ENCODE assay signal across 11 cellular contexts in the genomic region with DNA sequence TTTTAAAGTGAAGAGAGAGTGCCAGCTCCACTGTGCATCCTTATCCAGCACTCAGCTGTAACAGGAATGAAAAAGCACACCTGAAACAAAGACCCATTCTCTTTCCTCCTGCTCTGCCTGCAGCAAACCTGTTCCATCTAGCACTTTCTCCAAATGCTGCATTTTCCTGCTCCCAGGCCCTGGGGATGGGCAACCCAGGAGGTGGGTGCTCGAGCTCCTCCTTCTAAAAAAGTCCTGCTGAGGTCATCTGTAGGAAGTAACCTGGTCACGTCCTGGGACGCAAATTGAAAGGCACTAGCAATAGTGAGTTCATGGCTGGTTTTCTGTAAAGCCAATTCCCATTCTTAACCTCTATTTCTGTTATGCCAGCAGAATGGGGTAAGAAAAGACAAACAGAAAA.
DNase-seq lines count a peak whose midpoint lies in the region; TF ChIP-seq lines count a peak whose summit lies in the region.
"Had no signal": no experiment of that assay in that cellular context is flagged by ENCODE, and none has a peak within 500 bp of the region (broad histone marks: within the 10 kb centered on the region; RNA-seq: fewer than 3 reads in every experiment).

No MANE protein-coding gene starts in this region.

- H2BK12ac ChIP-seq in H9 (ENCODE audit: insufficient read length, low read depth, low read length): no peak overlapping the region

- no peaks in the 10 kb centered on the region for H3K9me3 Mint-ChIP-seq in H9
- H3K9me3 Mint-ChIP-seq in activated naive CD8-positive, alpha-beta T cell (ENCODE audit: low read depth): no peaks in the 10 kb centered on the region

- H2AFZ ChIP-seq in H9 (ENCODE audit: low read length): no peak overlapping the region

- H3K4me2 ChIP-seq in H9 (ENCODE audit: insufficient read depth, insufficient read length, low read length): no peak overlapping the region

- no peaks in the 10 kb centered on the region for H3K23me2 ChIP-seq in H9 (ENCODE audit: insufficient read length, low read depth, low read length, poor library complexity, severe bottlenecking)

- H4K8ac ChIP-seq in H9 (replicated peaks; ENCODE audit: insufficient read length, low read depth, low read length): no peak overlapping the region

- H3K27me3 Mint-ChIP-seq in H9 (ENCODE audit: low read depth): no peaks in the 10 kb centered on the region
- no peaks in the 10 kb centered on the region for H3K27me3 Mint-ChIP-seq in activated naive CD8-positive, alpha-beta T cell

- H3K79me1 ChIP-seq in H9 (ENCODE audit: insufficient read depth, low read depth, low read length, poor library complexity, severe bottlenecking): no peaks in the 10 kb centered on the region

- H3K4ac ChIP-seq in H9 (ENCODE audit: low read depth, low read length): no peak overlapping the region

- no peak overlapping the region for H2BK15ac ChIP-seq in H9 (ENCODE audit: low read depth, low read length)

- WGBS in H9 (ENCODE audit: extremely low coverage, insufficient read length, low lambda C conversion rate): no CpG with 5 or more reads among the region's 3 CpGs

- H3K4me1 Mint-ChIP-seq in H9: peaks cover 18 to 24% of the 10 kb centered on the region in 2 experiments
- peaks cover 88% of the 10 kb centered on the region for H3K4me1 Mint-ChIP-seq in activated naive CD8-positive, alpha-beta T cell (ENCODE audit: low read depth)

- no peak overlapping the region for H4K91ac ChIP-seq in H9 (ENCODE audit: insufficient read length, low read depth, low read length)

- no peak overlapping the region for H2BK5ac ChIP-seq in H9 (ENCODE audit: insufficient read length, low read length)

- H3K9ac ChIP-seq in H9 (ENCODE audit: extremely low read depth, insufficient read length, low read length): no peak overlapping the region

- no peak overlapping the region for H3K18ac ChIP-seq in H9 (ENCODE audit: insufficient read length, low read depth, low read length)

- H3K27ac ChIP-seq in H9 (ENCODE audit: insufficient read length, low read depth, low read length) (no peak overlapping the region), skin epidermis (peak overlapping the region in 16 of 21 experiments; percentile 2 to 71 (median 48))

- H3K79me2 ChIP-seq in H9 (ENCODE audit: insufficient read depth, low read length): no peaks in the 10 kb centered on the region

- H3K4me1 ChIP-seq in H9 (ENCODE audit: insufficient read depth, low read length): peaks cover 3% of the 10 kb centered on the region; the same call in 1 of the 2 replicates

- H3K14ac ChIP-seq in H9 (ENCODE audit: insufficient read depth, low read length): no peak overlapping the region

- H2AK5ac ChIP-seq in H9 (ENCODE audit: insufficient read length, low read length): no peak overlapping the region

- H4K20me1 ChIP-seq in H9 (ENCODE audit: control insufficient read depth, insufficient read depth, insufficient read length): no peaks in the 10 kb centered on the region

- no peaks in the 10 kb centered on the region for H3K36me3 Mint-ChIP-seq in H9 (ENCODE audit: insufficient read depth in 1 of 3, low read depth in 3 of 3)
- H3K36me3 Mint-ChIP-seq in activated naive CD8-positive, alpha-beta T cell: peaks cover 19% of the 10 kb centered on the region

- no peak overlapping the region for H3T11ph ChIP-seq in H9 (ENCODE audit: low read length)

- H3K56ac ChIP-seq in H9 (ENCODE audit: insufficient read length, low read depth, low read length): no peak overlapping the region

- no peak overlapping the region for H4K5ac ChIP-seq in H9 (ENCODE audit: insufficient read length, low read depth, low read length)

- no peak overlapping the region for H3K4me3 ChIP-seq in skin epidermis

- H2BK120ac ChIP-seq in H9 (ENCODE audit: low read depth, low read length, poor library complexity, severe bottlenecking): no peak overlapping the region

- no peak for TF ChIP-seq CTCF in H9 (conservative IDR thresholded peaks at IDR 0.05)

- H3K27ac Mint-ChIP-seq in H9: peak overlapping the region in 2 of 3 experiments; percentile 48 to 69; a peak in 1 of 7 replicates
- peak overlapping the region; percentile 90 for H3K27ac Mint-ChIP-seq in activated naive CD8-positive, alpha-beta T cell

- H2BK20ac ChIP-seq in H9 (ENCODE audit: low read depth, low read length, poor library complexity, severe bottlenecking): no peak overlapping the region

- H3K9me3 ChIP-seq in H9 (ENCODE audit: control insufficient read depth, low read depth, low read length): no peaks in the 10 kb centered on the region

- DNase-seq in H9: no peak
- DNase-seq in islet precursor cell: peak; percentile 86
- DNase-seq in D341Med (ENCODE audit: low spot score): no peak
- no peak for DNase-seq in SW480 (ENCODE audit: low spot score)
- DNase-seq in NCI-H526 (lab: John Stamatoyannopoulos, UW): no peak
- DNase-seq in activated effector memory CD4-positive, alpha-beta T cell treated with anti-CD3 and anti-CD28 coated beads, Interleukin-2, amount 50 U/mL, for 16 hours: no peak
- DNase-seq: activated T-cell treated with anti-CD3 and anti-CD28 coated beads, Interleukin-2, amount 50 U/mL, for 48 hours; NCI-H1105; stimulated activated CD4-positive, alpha-beta T cell treated with anti-CD3 and anti-CD28 coated beads, Interleukin-1b, Interleukin-23, amount 100 ng/mL, for 48 hours had no signal

- no peaks in the 10 kb centered on the region for H3K27me3 ChIP-seq in H9 (ENCODE audit: insufficient read depth, low read length)

- no peak overlapping the region for H3K4me3 Mint-ChIP-seq in H9
- peak overlapping the region; percentile 38 for H3K4me3 Mint-ChIP-seq in activated naive CD8-positive, alpha-beta T cell

- H3K23ac ChIP-seq in H9 (ENCODE audit: insufficient read length, low read depth, low read length): no peak overlapping the region
